In the genomic region with DNA sequence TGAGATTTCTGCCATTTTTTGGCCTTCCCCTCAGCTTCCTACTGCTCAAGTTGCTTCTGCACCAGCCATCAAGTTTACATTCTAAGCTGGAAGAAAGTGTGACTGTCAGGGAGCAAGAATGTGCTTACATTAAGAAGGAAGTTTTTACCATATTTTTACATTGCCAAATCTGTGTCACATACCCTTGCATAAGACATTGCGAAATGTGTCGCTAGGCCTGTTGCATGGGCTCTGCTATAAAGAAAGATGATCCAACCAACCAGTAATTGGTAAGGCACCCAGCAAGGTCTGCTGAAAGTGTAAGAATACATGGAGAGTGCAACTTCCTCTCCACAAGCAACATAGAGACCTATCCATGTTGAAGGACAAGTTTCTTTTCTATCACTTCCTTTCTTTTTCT, we compare ENCODE assay signal across 19 cellular contexts.
DNase-seq lines count a peak whose midpoint lies in the region; ATAC-seq and TF ChIP-seq lines count a peak whose summit lies in the region.
"Had no signal": no experiment of that assay in that cellular context is flagged by ENCODE, and none has a peak within 500 bp of the region (broad histone marks: within the 10 kb centered on the region; RNA-seq: fewer than 3 reads in every experiment).

No MANE protein-coding gene starts in this region.

- 50 to 52% methylated on average over 2 of the region's 2 CpGs for WGBS in upper lobe of left lung, 2 donors

- H3K36me3 ChIP-seq in upper lobe of left lung, result no peaks in the 10 kb centered on the region
- H3K36me3 ChIP-seq: brain microvascular endothelial cell, neutrophil, stomach, vagina had no signal

- no peaks in the 10 kb centered on the region for H3K36me3 Mint-ChIP-seq in type B pancreatic cell
- H3K36me3 Mint-ChIP-seq: activated naive CD4-positive, alpha-beta T cell treated with anti-CD3 and anti-CD28 coated beads, Interleukin-2, amount 50 U/mL, for 24 hours; CD8-positive, alpha-beta memory T cell had no signal

- H3K4me3 Mint-ChIP-seq in type B pancreatic cell, result no peak overlapping the region
- H3K4me3 Mint-ChIP-seq: activated naive CD4-positive, alpha-beta T cell treated with anti-CD3 and anti-CD28 coated beads, Interleukin-2, amount 50 U/mL, for 24 hours; CD8-positive, alpha-beta memory T cell; T-helper 17 cell had no signal

- TF ChIP-seq POLR2A in upper lobe of left lung (IDR thresholded peaks at IDR 0.05), result no peak

- no peaks in the 10 kb centered on the region for H3K9me3 ChIP-seq in upper lobe of left lung
- H3K9me3 ChIP-seq: neutrophil, stomach, vagina had no signal

- no peak for ATAC-seq in upper lobe of left lung (ENCODE audit: low FRiP score in 2 of 2)
- ATAC-seq: left colon, T-helper 17 cell had no signal

- DNase-seq in AG04449 (ENCODE audit: low read depth, low spot score) (peak; percentile 16), HS-27A (ENCODE audit: low read depth) (peak; percentile 0), OCI-M1 (lab: John Stamatoyannopoulos, UW) (peak; percentile 72), epithelial cell of esophagus (ENCODE audit: low read depth) (peak; percentile 10), EL (no peak), upper lobe of left lung (no peak), type B pancreatic cell (ENCODE audit: extremely low spot score, unreplicated experiment) (no peak), GM10266 (ENCODE audit: extremely low spot score) (no peak)
- DNase-seq: activated CD4-positive, alpha-beta T cell treated with anti-CD3 and anti-CD28 coated beads for 4 hours; brain microvascular endothelial cell; CD8-positive, alpha-beta memory T cell; GOT3; left colon; NCI-H748 treated with DMSO at 0.1 percent for 48 hours; stomach; T-helper 17 cell had no signal

- no peak overlapping the region for H3K27ac Mint-ChIP-seq in type B pancreatic cell
- H3K27ac Mint-ChIP-seq: activated naive CD4-positive, alpha-beta T cell treated with anti-CD3 and anti-CD28 coated beads, Interleukin-2, amount 50 U/mL, for 24 hours; CD8-positive, alpha-beta memory T cell; T-helper 17 cell had no signal

- CTCF ChIA-PET in AG04449 (lab: Yijun Ruan, JAX), result no interaction called here

- no peaks in the 10 kb centered on the region for H3K27me3 ChIP-seq in upper lobe of left lung
- H3K27me3 ChIP-seq: brain microvascular endothelial cell, neutrophil, stomach, vagina had no signal

- POLR2A ChIA-PET in AG04449 (lab: Yijun Ruan, JAX), result no interaction called here

- TF ChIP-seq CTCF in AG04449 (IDR thresholded peaks at IDR 0.05; ENCODE audit: insufficient read depth, low read length, missing control alignments) (no peak), epithelial cell of esophagus (IDR thresholded peaks at IDR 0.05; ENCODE audit: insufficient read depth, low read depth, low read length, missing control alignments) (no peak), upper lobe of left lung (IDR thresholded peaks at IDR 0.05) (no peak), type B pancreatic cell (conservative IDR thresholded peaks at IDR 0.05) (no peak), GM10266 (IDR thresholded peaks at IDR 0.05; ENCODE audit: control insufficient read depth, insufficient read depth, low read depth, missing control alignments) (no peak)

- H3K4me3 ChIP-seq in AG04449 (ENCODE audit: low read depth, low read length), result no peak overlapping the region
- no peak overlapping the region for H3K4me3 ChIP-seq in epithelial cell of esophagus (ENCODE audit: low read length)
- no peak overlapping the region for H3K4me3 ChIP-seq in upper lobe of left lung
- H3K4me3 ChIP-seq: stomach, vagina had no signal

- H3K4me1 Mint-ChIP-seq in type B pancreatic cell (ENCODE audit: unreplicated experiment), result no peaks in the 10 kb centered on the region
- H3K4me1 Mint-ChIP-seq: activated naive CD4-positive, alpha-beta T cell treated with anti-CD3 and anti-CD28 coated beads, Interleukin-2, amount 50 U/mL, for 24 hours; CD8-positive, alpha-beta memory T cell; T-helper 17 cell had no signal

- no peak overlapping the region for H3K27ac ChIP-seq in upper lobe of left lung
- H3K27ac ChIP-seq: brain microvascular endothelial cell, neutrophil, stomach, vagina had no signal

- H3K4me1 ChIP-seq in upper lobe of left lung, result no peaks in the 10 kb centered on the region
- H3K4me1 ChIP-seq: stomach, vagina had no signal

- no peak for TF ChIP-seq EP300 in upper lobe of left lung (IDR thresholded peaks at IDR 0.05)

- no peaks in the 10 kb centered on the region for H3K9me3 Mint-ChIP-seq in type B pancreatic cell

- H3K27me3 Mint-ChIP-seq in type B pancreatic cell, result no peaks in the 10 kb centered on the region
- H3K27me3 Mint-ChIP-seq: activated naive CD4-positive, alpha-beta T cell treated with anti-CD3 and anti-CD28 coated beads, Interleukin-2, amount 50 U/mL, for 24 hours; CD8-positive, alpha-beta memory T cell; T-helper 17 cell had no signal

Comparison
In these comparisons a context has a peak if more than half of its experiments do, and no peak if none do; other contexts are left out.
1. DNase-seq: peak in AG04449 (single experiment), HS-27A (single experiment), OCI-M1 (single experiment) and epithelial cell of esophagus (single experiment); none in EL (single experiment), upper lobe of left lung (0 of 2), type B pancreatic cell (single experiment) and GM10266 (single experiment).